ENCODE assay signal across 13 cellular contexts in genomic region chr20:19026121-19026878, GRCh38.
A peak's percentile ranks its signal among the peaks of the same experiment; 100 is the strongest.
DNase-seq lines count a peak whose midpoint lies in the region; ATAC-seq, FAIRE-seq and TF ChIP-seq lines count a peak whose summit lies in the region.
"Had no signal": no experiment of that assay in that cellular context is flagged by ENCODE, and none has a peak within 500 bp of the region (broad histone marks: within the 10 kb centered on the region; RNA-seq: fewer than 3 reads in every experiment).

No MANE protein-coding gene starts in this region.

- H3K9me3 Mint-ChIP-seq in activated CD4-positive, alpha-beta memory T cell treated with anti-CD3 and anti-CD28 coated beads, Interleukin-2, amount 10 ng/mL, durations not matched to agents 7 days and 5 days, result no peaks in the 10 kb centered on the region
- H3K9me3 Mint-ChIP-seq: activated CD4-positive, alpha-beta T cell treated with anti-CD3 and anti-CD28 coated beads, Interleukin-2, amount 10 ng/mL, durations not matched to agents 7 days and 5 days had no signal

- no peaks in the 10 kb centered on the region for H3K27me3 Mint-ChIP-seq in activated CD4-positive, alpha-beta memory T cell treated with anti-CD3 and anti-CD28 coated beads, Interleukin-2, amount 10 ng/mL, durations not matched to agents 7 days and 5 days
- H3K27me3 Mint-ChIP-seq: activated CD4-positive, alpha-beta T cell treated with anti-CD3 and anti-CD28 coated beads, Interleukin-2, amount 10 ng/mL, durations not matched to agents 7 days and 5 days had no signal

- peak; percentile 68 for FAIRE-seq in GM12892 (lab: Jason Lieb, UNC)

- H3K36me3 ChIP-seq in spleen, result no peaks in the 10 kb centered on the region
- H3K36me3 ChIP-seq: esophagus squamous epithelium had no signal

- POLR2A ChIA-PET in activated CD4-positive, alpha-beta memory T cell treated with anti-CD3 and anti-CD28 coated beads, Interleukin-2, amount 10 ng/mL, durations not matched to agents 7 days and 5 days (lab: Charles Lee), result no interaction called here

- no peak overlapping the region for H3K4me3 Mint-ChIP-seq in activated CD4-positive, alpha-beta memory T cell treated with anti-CD3 and anti-CD28 coated beads, Interleukin-2, amount 10 ng/mL, durations not matched to agents 7 days and 5 days
- H3K4me3 Mint-ChIP-seq: activated CD4-positive, alpha-beta T cell treated with anti-CD3 and anti-CD28 coated beads, Interleukin-2, amount 10 ng/mL, durations not matched to agents 7 days and 5 days had no signal

- DNase-seq in GM12892 (ENCODE audit: insufficient read length) (peak; percentile 36), left ventricle myocardium superior (peak; percentile 67), OCI-M2 (lab: John Stamatoyannopoulos, UW; ENCODE audit: unreplicated experiment) (no peak), spleen (no peak)
- DNase-seq in activated CD4-positive, alpha-beta memory T cell treated with anti-CD3 and anti-CD28 coated beads, Interleukin-2, amount 10 ng/mL, durations not matched to agents 7 days and 5 days, result no peak
- DNase-seq: activated CD4-positive, alpha-beta T cell treated with anti-CD3 and anti-CD28 coated beads, Interleukin-2, amount 10 ng/mL, durations not matched to agents 7 days and 5 days; anterior cingulate cortex; esophagus squamous epithelium; HCEC 1CT; left colon had no signal

- peak; percentile 63 for ATAC-seq in GM19452 (IDR thresholded peaks at IDR 0.05; ENCODE audit: unreplicated experiment)
- ATAC-seq in HG03103 (IDR thresholded peaks at IDR 0.05; ENCODE audit: low read depth, unreplicated experiment), result peak; percentile 67
- ATAC-seq in left ventricle myocardium superior, result peak; percentile 98
- no peak for ATAC-seq in GM21515 (IDR thresholded peaks at IDR 0.05; ENCODE audit: unreplicated experiment)

- H3K27ac ChIP-seq in spleen, result no peak overlapping the region
- H3K27ac ChIP-seq: esophagus squamous epithelium had no signal

- no peak overlapping the region for H3K4me3 ChIP-seq in spleen
- H3K4me3 ChIP-seq: esophagus squamous epithelium had no signal

- H3K27ac Mint-ChIP-seq in activated CD4-positive, alpha-beta memory T cell treated with anti-CD3 and anti-CD28 coated beads, Interleukin-2, amount 10 ng/mL, durations not matched to agents 7 days and 5 days, result no peak overlapping the region
- H3K27ac Mint-ChIP-seq: activated CD4-positive, alpha-beta T cell treated with anti-CD3 and anti-CD28 coated beads, Interleukin-2, amount 10 ng/mL, durations not matched to agents 7 days and 5 days had no signal

- H3K27me3 ChIP-seq in spleen (replicated peaks in 1 of 7), result peaks cover 0 to 13% (median 0%) of the 10 kb centered on the region in 7 donors
- H3K27me3 ChIP-seq: esophagus squamous epithelium had no signal

- H3K9me3 ChIP-seq in spleen, result peaks cover 0 to 8% (median 4%) of the 10 kb centered on the region in 8 donors
- H3K9me3 ChIP-seq: esophagus squamous epithelium had no signal

- H3K4me1 ChIP-seq in spleen, result no peaks in the 10 kb centered on the region

- no peak for TF ChIP-seq POLR2A in GM12892 (IDR thresholded peaks at IDR 0.05; ENCODE audit: low read depth, low read length)
- TF ChIP-seq POLR2A in spleen (IDR thresholded peaks at IDR 0.05), result no peak

- no peak for TF ChIP-seq CTCF in spleen (IDR thresholded peaks at IDR 0.05 in 8 of 11, conservative IDR thresholded peaks at IDR 0.05 in 3 of 11)

- intact Hi-C loops in left ventricle myocardium superior (cut with micrococcal nuclease) (no loop called here), spleen (cut with DNase I; ENCODE audit: low total_unique reads) (no loop called here)

- 64 to 87% (median 72%) methylated on average over 12 to 13 of the region's 13 CpGs for WGBS in spleen, 5 donors

- H3K36me3 Mint-ChIP-seq in activated CD4-positive, alpha-beta memory T cell treated with anti-CD3 and anti-CD28 coated beads, Interleukin-2, amount 10 ng/mL, durations not matched to agents 7 days and 5 days (ENCODE audit: low read depth), result no peaks in the 10 kb centered on the region

- no peaks in the 10 kb centered on the region for H3K4me1 Mint-ChIP-seq in activated CD4-positive, alpha-beta memory T cell treated with anti-CD3 and anti-CD28 coated beads, Interleukin-2, amount 10 ng/mL, durations not matched to agents 7 days and 5 days
- H3K4me1 Mint-ChIP-seq: activated CD4-positive, alpha-beta T cell treated with anti-CD3 and anti-CD28 coated beads, Interleukin-2, amount 10 ng/mL, durations not matched to agents 7 days and 5 days had no signal

- CTCF ChIA-PET in activated CD4-positive, alpha-beta memory T cell treated with anti-CD3 and anti-CD28 coated beads, Interleukin-2, amount 10 ng/mL, durations not matched to agents 7 days and 5 days (lab: Charles Lee), result no interaction called here

Comparison
In these comparisons a context has a peak if more than half of its experiments do, and no peak if none do; other contexts are left out.
1. DNase-seq: peak in GM12892 (single experiment) and left ventricle myocardium superior (single experiment); none in OCI-M2 (single experiment), spleen (single experiment) and activated CD4-positive, alpha-beta memory T cell treated with anti-CD3 and anti-CD28 coated beads, Interleukin-2, amount 10 ng/mL, durations not matched to agents 7 days and 5 days (single experiment).